8 cellular contexts compared by ENCODE assay signal in genomic region chr20:45911486-45912343, GRCh38. TPM values are rescaled to one million over a fixed set of nuclear protein-coding genes. Genes with fewer than 3 reads are reported as not detected.
DNase-seq lines count a peak whose midpoint lies in the region; ATAC-seq, FAIRE-seq and TF ChIP-seq lines count a peak whose summit lies in the region.

Gene PLTP, minus strand, starts transcription at chr20:45912155. Its CDS starts 703 bp downstream, at chr20:45911452.

- TF ChIP-seq CTCF in activated CD8-positive, alpha-beta T cell treated with anti-CD3 and anti-CD28 coated beads for 36 hours (IDR thresholded peaks at IDR 0.05) = no peak
- TF ChIP-seq CTCF in mesothelial cell of epicardium (IDR thresholded peaks at IDR 0.05; ENCODE audit: unreplicated experiment) (no peak), subcutaneous adipose tissue (IDR thresholded peaks at IDR 0.05; ENCODE audit: low read depth) (no peak), D721Med (IDR thresholded peaks at IDR 0.05; ENCODE audit: insufficient read depth, missing control alignments) (no peak)

- H3K9me3 ChIP-seq in CD4-positive, alpha-beta memory T cell (ENCODE audit: control insufficient read depth in 1 of 2, low read length in 2 of 2) = no peaks in the 10 kb centered on the region
- no peaks in the 10 kb centered on the region for H3K9me3 ChIP-seq in esophagus (ENCODE audit: control insufficient read depth in 2 of 2, insufficient read depth in 1 of 2, low read depth in 1 of 2, low read length in 1 of 2)

- H3K4me1 ChIP-seq in CD4-positive, alpha-beta memory T cell (ENCODE audit: insufficient read depth, low read length) = peaks cover 18% of the 10 kb centered on the region
- peaks cover 10 to 11% of the 10 kb centered on the region in 2 donors for H3K4me1 ChIP-seq in esophagus (ENCODE audit: control insufficient read depth in 2 of 2, insufficient read depth in 2 of 2, low read length in 1 of 2)

- POLR2A ChIA-PET in CD4-positive, alpha-beta memory T cell (lab: Charles Lee; ENCODE audit: partially characterized antibody) = interaction anchor here (0.5 to 3.7 kb wide), 4 partner anchors 19 to 1393 kb away, joined by 3 to 15 read pairs (median 7); partner anchors contain the start of genes CTSA, NEURL2 and PCIF1
- POLR2A ChIA-PET in activated CD8-positive, alpha-beta T cell treated with anti-CD3 and anti-CD28 coated beads for 36 hours (lab: Charles Lee) = interaction anchor here (0.7 to 4.4 kb wide), 7 partner anchors 10 to 99 kb away, joined by 3 to 35 read pairs (median 4); partner anchors contain the start of genes PCIF1, UBE2C and ZSWIM1

- peak within 1 kb of the TSS; percentile 49 to 76 for H3K4me3 ChIP-seq in CD4-positive, alpha-beta memory T cell (ENCODE audit: low read length in 2 of 2)
- peak within 1 kb of the TSS; percentile 41 to 43 for H3K4me3 ChIP-seq in esophagus (ENCODE audit: low read depth in 1 of 2, low read length in 2 of 2)

- intact Hi-C loops in CD4-positive, alpha-beta memory T cell (cut with micrococcal nuclease) = no loop called here
- intact Hi-C loops in activated CD8-positive, alpha-beta T cell treated with anti-CD3 and anti-CD28 coated beads for 36 hours (cut with micrococcal nuclease) = no loop called here

- no peaks in the 10 kb centered on the region for H3K9me3 Mint-ChIP-seq in CD4-positive, alpha-beta memory T cell
- no peaks in the 10 kb centered on the region for H3K9me3 Mint-ChIP-seq in activated CD8-positive, alpha-beta T cell treated with anti-CD3 and anti-CD28 coated beads for 36 hours
- no peaks in the 10 kb centered on the region for H3K9me3 Mint-ChIP-seq in mesothelial cell of epicardium

- H3K4me1 Mint-ChIP-seq in CD4-positive, alpha-beta memory T cell = peaks cover 7 to 19% (median 13%) of the 10 kb centered on the region in 4 donors
- H3K4me1 Mint-ChIP-seq in activated CD8-positive, alpha-beta T cell treated with anti-CD3 and anti-CD28 coated beads for 36 hours (ENCODE audit: low read depth) = peaks cover 17% of the 10 kb centered on the region
- peaks cover 8% of the 10 kb centered on the region for H3K4me1 Mint-ChIP-seq in mesothelial cell of epicardium

- no peak for FAIRE-seq in D721Med (lab: Jason Lieb, UNC)

- H3K27me3 ChIP-seq in CD4-positive, alpha-beta memory T cell (ENCODE audit: insufficient read depth, low read length) = peaks cover 14% of the 10 kb centered on the region
- H3K27me3 ChIP-seq in esophagus (ENCODE audit: control insufficient read depth in 1 of 2, insufficient read depth in 2 of 2, low read length in 2 of 2) = no peaks in the 10 kb centered on the region

- peaks cover 11 to 13% of the 10 kb centered on the region in 2 donors for H3K27me3 Mint-ChIP-seq in CD4-positive, alpha-beta memory T cell
- peaks cover 8% of the 10 kb centered on the region for H3K27me3 Mint-ChIP-seq in activated CD8-positive, alpha-beta T cell treated with anti-CD3 and anti-CD28 coated beads for 36 hours
- H3K27me3 Mint-ChIP-seq in mesothelial cell of epicardium (ENCODE audit: low read depth) = no peaks in the 10 kb centered on the region

- CTCF ChIA-PET in CD4-positive, alpha-beta memory T cell (lab: Charles Lee; ENCODE audit: partially characterized antibody) = interaction anchor here (1.0 to 2.8 kb wide), 2 partner anchors 22 to 58 kb away, joined by 3 to 10 read pairs; partner anchors contain the start of genes CTSA and NEURL2
- CTCF ChIA-PET in activated CD8-positive, alpha-beta T cell treated with anti-CD3 and anti-CD28 coated beads for 36 hours (lab: Charles Lee) = interaction anchor here (0.7 kb wide), 1 partner anchor 53 kb away, joined by 3 read pairs; no protein-coding TSS in a partner anchor

- ATAC-seq in activated CD8-positive, alpha-beta T cell treated with anti-CD3 and anti-CD28 coated beads for 36 hours = no peak
- no peak for ATAC-seq in GM19023 (IDR thresholded peaks at IDR 0.05; ENCODE audit: unreplicated experiment)

- DNase-seq in CD4-positive, alpha-beta memory T cell = peak; percentile 30 to 51 (median 31)
- DNase-seq in HuH-7.5 (ENCODE audit: low spot score) (peak; percentile 36), mesothelial cell of epicardium (ENCODE audit: low spot score in 2 of 2, unreplicated experiment in 2 of 2) (peak; percentile 60 to 75), D721Med (ENCODE audit: insufficient read length, low spot score) (no peak)
- DNase-seq in activated CD8-positive, alpha-beta T cell treated with anti-CD3 and anti-CD28 coated beads for 36 hours = peak; percentile 60

- no peaks in the 10 kb centered on the region for H3K36me3 ChIP-seq in CD4-positive, alpha-beta memory T cell (ENCODE audit: insufficient read depth, low read length)
- H3K36me3 ChIP-seq in esophagus (ENCODE audit: control insufficient read depth in 2 of 2, insufficient read depth in 2 of 2, low read length in 1 of 2) = no peaks in the 10 kb centered on the region

- H3K27ac Mint-ChIP-seq in CD4-positive, alpha-beta memory T cell = peak within 1 kb of the TSS; percentile 3 to 88 (median 61)
- H3K27ac Mint-ChIP-seq in activated CD8-positive, alpha-beta T cell treated with anti-CD3 and anti-CD28 coated beads for 36 hours = peak within 1 kb of the TSS; percentile 79
- H3K27ac Mint-ChIP-seq in mesothelial cell of epicardium = peak within 1 kb of the TSS; percentile 94

- no peaks in the 10 kb centered on the region for H3K36me3 Mint-ChIP-seq in CD4-positive, alpha-beta memory T cell
- H3K36me3 Mint-ChIP-seq in activated CD8-positive, alpha-beta T cell treated with anti-CD3 and anti-CD28 coated beads for 36 hours (ENCODE audit: low read depth) = no peaks in the 10 kb centered on the region
- H3K36me3 Mint-ChIP-seq in mesothelial cell of epicardium = peaks cover 17% of the 10 kb centered on the region

- peak within 1 kb of the TSS; percentile 1 for H3K27ac ChIP-seq in CD4-positive, alpha-beta memory T cell (ENCODE audit: low read depth, low read length)
- H3K27ac ChIP-seq in esophagus (ENCODE audit: low read depth in 2 of 2, low read length in 1 of 2) = peak within 1 kb of the TSS; percentile 70 to 88

- peak within 1 kb of the TSS; percentile 72 to 89 (median 86) for H3K4me3 Mint-ChIP-seq in CD4-positive, alpha-beta memory T cell
- peak within 1 kb of the TSS; percentile 86 for H3K4me3 Mint-ChIP-seq in activated CD8-positive, alpha-beta T cell treated with anti-CD3 and anti-CD28 coated beads for 36 hours
- H3K4me3 Mint-ChIP-seq in mesothelial cell of epicardium = peak within 1 kb of the TSS; percentile 76

- WGBS in esophagus, 2 donors = 1% methylated on average over 53 to 58 of the region's 58 CpGs

RNA-seq across cellular contexts. Expression of gene PLTP, which starts in this region (rescaled TPM):
- total RNA-seq in CD4-positive, alpha-beta memory T cell = under 1 TPM in 1 of 2 experiments, not detected in 1; 0.19 TPM
- polyA plus RNA-seq in CD4-positive, alpha-beta memory T cell = under 1 TPM; 0.29 to 0.69 TPM
- total RNA-seq in activated CD8-positive, alpha-beta T cell treated with anti-CD3 and anti-CD28 coated beads for 36 hours = 1 to 10 TPM; 7.4 to 8.6 TPM
- polyA plus RNA-seq in esophagus = 10 to 100 TPM; 27.0 to 27.2 TPM
- total RNA-seq in mesothelial cell of epicardium (54.6 to 58.1 TPM (median 55.5 TPM) in 3 replicates), subcutaneous adipose tissue (100 to 1,000 TPM; 135 to 475 (median 261) TPM)

Comparison
In these comparisons a context has a peak if more than half of its experiments do, and no peak if none do; other contexts are left out.
1. RNA of gene PLTP (total RNA-seq): 135 to 475 TPM in subcutaneous adipose tissue, 54.6 to 58.1 TPM in mesothelial cell of epicardium and 7.4 to 8.6 TPM in activated CD8-positive, alpha-beta T cell treated with anti-CD3 and anti-CD28 coated beads for 36 hours; 0.19 TPM in CD4-positive, alpha-beta memory T cell; every median in the first group is over 4 times any median in the second.
2. RNA of gene PLTP (polyA plus RNA-seq): 27.0 to 27.2 TPM in esophagus; 0.29 to 0.69 TPM in CD4-positive, alpha-beta memory T cell; every median in the first group is over 10 times any median in the second.
3. Peak in DNase-seq, H3K4me3 ChIP-seq and H3K27ac ChIP-seq in CD4-positive, alpha-beta memory T cell; RNA of the gene not detected or under 1 TPM.
4. Peak in every context shown above with its lines, with median percentiles within 50 percentile points of each other: H3K27ac Mint-ChIP-seq and H3K4me3 Mint-ChIP-seq.